Comparison of ENCODE assay signal across 21 cellular contexts in the genomic region with DNA sequence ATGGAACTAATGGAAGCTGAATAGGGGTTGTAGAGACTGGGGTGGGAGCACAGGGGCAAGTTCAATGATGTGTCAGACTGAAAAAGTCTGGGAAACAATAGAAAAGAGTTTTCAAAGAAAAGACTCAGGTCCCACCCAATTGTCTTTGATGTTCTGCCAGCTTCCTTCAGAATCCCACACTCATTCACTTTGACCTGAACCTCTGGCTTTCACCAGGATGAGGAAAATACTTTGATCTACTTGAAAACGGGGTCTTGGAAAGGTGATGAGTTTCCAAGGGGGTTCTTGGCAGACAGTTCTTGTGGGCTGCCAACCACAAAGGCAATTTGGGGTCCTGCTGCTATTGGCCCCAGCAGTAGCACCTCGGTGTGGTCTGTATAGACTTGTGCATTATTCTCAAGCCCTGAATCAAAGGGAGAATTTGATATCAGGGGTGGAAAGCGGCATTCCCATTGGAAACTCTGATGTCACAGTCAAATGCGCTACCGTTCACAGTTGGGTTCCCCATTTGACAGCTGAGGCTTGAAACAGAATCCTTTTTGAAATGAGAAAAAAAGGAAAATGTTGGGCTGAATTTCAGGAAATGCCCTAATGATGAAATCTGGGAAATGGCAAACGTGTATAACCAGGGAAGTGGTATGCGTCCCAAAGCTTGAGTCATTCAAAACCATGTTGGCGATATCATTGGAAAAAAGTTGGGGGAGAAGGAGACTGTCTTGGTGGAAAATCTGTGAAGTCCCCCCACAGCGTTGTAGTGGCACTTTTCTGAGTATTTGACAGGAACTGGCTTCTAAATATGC.
"Had no signal": no experiment of that assay in that cellular context is flagged by ENCODE, and none has a peak within 500 bp of the region (broad histone marks: within the 10 kb centered on the region; RNA-seq: fewer than 3 reads in every experiment).

No MANE protein-coding gene starts in this region.

- ATAC-seq: gastrocnemius medialis, left lobe of liver had no signal

- H3K36me3 ChIP-seq: colonic mucosa, gastrocnemius medialis, tibial nerve, uterus had no signal

- H3K36me3 Mint-ChIP-seq: activated naive CD8-positive, alpha-beta T cell; brain had no signal

- H3K4me3 Mint-ChIP-seq: activated naive CD8-positive, alpha-beta T cell; activated T-helper 1 cell treated with anti-CD3 and anti-CD28 coated beads, Interleukin-12 subunit alpha, Interleukin-12 subunit beta, Interleukin-2, Interleukin-4 antibody, amounts not matched to agents 30 ng/mL and 10 ng/mL and 1 ng/mL, durations not matched to agents 14 hours and 24 hours and 36 hours; brain; central memory CD8-positive, alpha-beta T cell; endodermal cell; nephron; stimulated activated naive CD8-positive, alpha-beta T cell treated with anti-CD3 and anti-CD28 coated beads, Interleukin-15, Interleukin-2, amounts not matched to agents 100 ng/mL and 50 ng/mL, for 24 hours had no signal

- H3K27ac ChIP-seq: colonic mucosa, epithelial cell of prostate, gastrocnemius medialis, tibial nerve, uterus had no signal

- H3K27me3 Mint-ChIP-seq: activated naive CD8-positive, alpha-beta T cell; central memory CD8-positive, alpha-beta T cell; stimulated activated naive CD8-positive, alpha-beta T cell treated with anti-CD3 and anti-CD28 coated beads, Interleukin-15, Interleukin-2, amounts not matched to agents 100 ng/mL and 50 ng/mL, for 24 hours had no signal

- DNase-seq: activated CD4-positive, alpha-beta T cell treated with anti-CD3 and anti-CD28 coated beads, Interleukin-2, amount 50 U/mL, for 48 hours; activated gamma-delta T cell treated with Interleukin-2 at 50 U/mL for 16 hours; colonic mucosa; endodermal cell; gastrocnemius medialis; head of caudate nucleus; kidney; midbrain; retina; T-helper 2 cell; uterus had no signal

- H3K9me3 ChIP-seq: colonic mucosa, gastrocnemius medialis, tibial nerve, uterus had no signal

- H3K9me3 Mint-ChIP-seq: endodermal cell, nephron had no signal

- FAIRE-seq: kidney had no signal

- H3K4me3 ChIP-seq: colonic mucosa, gastrocnemius medialis, lung, tibial nerve, uterus had no signal

- H3K4me1 ChIP-seq: colonic mucosa, gastrocnemius medialis, uterus had no signal

- H3K27me3 ChIP-seq: colonic mucosa, tibial nerve, uterus had no signal

- H3K27ac Mint-ChIP-seq: activated naive CD8-positive, alpha-beta T cell; activated T-helper 1 cell treated with anti-CD3 and anti-CD28 coated beads, Interleukin-12 subunit alpha, Interleukin-12 subunit beta, Interleukin-2, Interleukin-4 antibody, amounts not matched to agents 30 ng/mL and 10 ng/mL and 1 ng/mL, durations not matched to agents 14 hours and 24 hours and 36 hours; brain; endodermal cell; nephron; stimulated activated naive CD8-positive, alpha-beta T cell treated with anti-CD3 and anti-CD28 coated beads, Interleukin-15, Interleukin-2, amounts not matched to agents 100 ng/mL and 50 ng/mL, for 24 hours had no signal

- H3K4me1 Mint-ChIP-seq: brain; central memory CD8-positive, alpha-beta T cell; endodermal cell had no signal
